Comparison of ENCODE assay signal across 17 cellular contexts in the genomic region with DNA sequence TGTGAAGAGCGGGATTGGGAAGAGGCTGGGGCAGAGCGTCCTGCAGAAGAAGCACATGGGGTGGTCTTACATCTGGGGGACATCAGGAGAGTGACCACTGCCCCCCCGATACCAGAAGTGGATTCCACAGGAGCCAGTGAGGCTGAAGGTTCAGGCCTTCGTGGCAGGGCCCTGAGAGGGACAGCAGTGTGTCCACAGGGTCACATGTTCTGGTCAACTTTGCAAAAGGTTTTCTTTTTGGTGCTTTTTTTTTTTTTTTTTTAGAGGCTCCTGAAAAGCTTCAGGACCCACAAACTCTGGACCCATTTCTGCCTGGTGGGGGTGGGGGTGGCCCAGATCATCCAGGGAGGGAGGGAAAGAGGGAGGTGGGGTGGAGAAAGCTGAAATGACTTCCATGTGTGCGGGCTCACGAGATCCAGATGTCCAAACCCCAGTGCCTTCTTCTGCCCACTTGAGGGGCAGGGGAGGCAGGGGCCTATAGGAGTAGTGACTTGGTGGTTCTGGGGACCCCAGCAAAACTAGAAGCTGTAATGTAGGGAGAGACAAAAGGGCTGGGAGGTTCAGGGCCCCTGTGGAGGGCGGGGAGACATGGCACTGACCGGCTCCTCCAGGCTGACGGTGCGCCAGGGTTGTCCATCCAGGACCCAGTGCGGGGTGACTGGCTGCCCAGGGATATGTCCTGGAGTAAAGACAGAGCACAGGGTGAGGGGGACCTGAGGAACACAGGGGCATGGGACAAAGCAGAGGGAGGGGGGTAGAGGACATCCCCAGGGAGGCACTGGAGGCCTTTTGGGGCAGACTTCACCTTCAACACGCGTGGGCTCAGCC. TPM values are rescaled to one million over a fixed set of nuclear protein-coding genes. Genes with fewer than 3 reads are reported as not detected.
DNase-seq lines count a peak whose midpoint lies in the region; ATAC-seq and TF ChIP-seq lines count a peak whose summit lies in the region.
"Had no signal": no experiment of that assay in that cellular context is flagged by ENCODE, and none has a peak within 500 bp of the region (broad histone marks: within the 10 kb centered on the region; RNA-seq: fewer than 3 reads in every experiment).

No MANE protein-coding gene starts in this region.

- H3K4me1 Mint-ChIP-seq in nephron progenitor cell = peaks cover 46% of the 10 kb centered on the region

- TF ChIP-seq POLR2A in upper lobe of left lung (IDR thresholded peaks at IDR 0.05) = no peak

- peak; percentile 67 for DNase-seq in RPMI7951 (ENCODE audit: low read depth)
- DNase-seq in fibroblast of lung (ENCODE audit: low read depth in 2 of 2) = no peak
- no peak for DNase-seq in nephron progenitor cell
- no peak for DNase-seq in upper lobe of left lung
- DNase-seq in HEK293T (ENCODE audit: extremely low spot score) = no peak
- DNase-seq in NCI-H187 (lab: John Stamatoyannopoulos, UW) = no peak
- DNase-seq in DMS153 (lab: John Stamatoyannopoulos, UW) = no peak
- DNase-seq: activated CD4-positive, CD25-positive, alpha-beta regulatory T cell treated with anti-CD3 and anti-CD28 coated beads, Interleukin-2, amount 50 U/mL, for 72 hours; activated CD8-positive, alpha-beta memory T cell treated with anti-CD3 and anti-CD28 coated beads, Interleukin-2, amount 50 U/mL, for 4 hours; activated naive CD8-positive, alpha-beta T cell treated with anti-CD3 and anti-CD28 coated beads for 36 hours; CD4-positive, alpha-beta T cell; cerebellar nuclear complex; midbrain; T-helper 2 cell had no signal

- TF ChIP-seq EP300 in upper lobe of left lung (IDR thresholded peaks at IDR 0.05) = no peak

- no peaks in the 10 kb centered on the region for H3K36me3 Mint-ChIP-seq in nephron progenitor cell (ENCODE audit: low read depth)
- H3K36me3 Mint-ChIP-seq: activated naive CD8-positive, alpha-beta T cell treated with anti-CD3 and anti-CD28 coated beads for 36 hours; type B pancreatic cell had no signal

- H3K36me3 ChIP-seq in fibroblast of lung (ENCODE audit: control insufficient read depth, insufficient read depth, low read length) (peaks cover 8% of the 10 kb centered on the region), upper lobe of left lung (no peaks in the 10 kb centered on the region)

- peak overlapping the region in 1 of 4 experiments; percentile 93 for H3K4me3 ChIP-seq in fibroblast of lung (replicated peaks in 1 of 4; ENCODE audit: control extremely low read depth in 1 of 4, insufficient read depth in 1 of 4, low read depth in 3 of 4, low read length in 4 of 4)
- no peak overlapping the region for H3K4me3 ChIP-seq in upper lobe of left lung

- peaks cover 62% of the 10 kb centered on the region for H3K27me3 Mint-ChIP-seq in nephron progenitor cell (ENCODE audit: low read depth, poor library complexity)

- TF ChIP-seq CTCF in fibroblast of lung (conservative IDR thresholded peaks at IDR 0.05 in 1 of 2, IDR thresholded peaks at IDR 0.05 in 1 of 2; ENCODE audit: low read depth in 1 of 2, low read length in 2 of 2) = no peak
- no peak for TF ChIP-seq CTCF in nephron progenitor cell (IDR thresholded peaks at IDR 0.05)
- TF ChIP-seq CTCF in upper lobe of left lung (IDR thresholded peaks at IDR 0.05) = no peak

- H3K9me3 ChIP-seq in fibroblast of lung (ENCODE audit: control insufficient read depth, insufficient read depth, low read depth, low read length) = no peaks in the 10 kb centered on the region
- no peaks in the 10 kb centered on the region for H3K9me3 ChIP-seq in upper lobe of left lung

- H3K27me3 ChIP-seq in fibroblast of lung (ENCODE audit: control insufficient read depth, insufficient read depth, low read length) (no peaks in the 10 kb centered on the region), upper lobe of left lung (peaks cover 0 to 19% (median 9%) of the 10 kb centered on the region in 4 donors)

- POLR2A ChIA-PET in HEK293T (lab: Yijun Ruan, JAX) = interaction anchor here (0.7 kb wide), 2 partner anchors 141 to 846 kb away, joined by 3 to 4 read pairs; partner anchors contain the start of gene AP5S1

- H3K9me3 Mint-ChIP-seq in nephron progenitor cell = no peaks in the 10 kb centered on the region
- H3K9me3 Mint-ChIP-seq: activated naive CD8-positive, alpha-beta T cell treated with anti-CD3 and anti-CD28 coated beads for 36 hours; CD4-positive, alpha-beta T cell; type B pancreatic cell had no signal

- H3K27ac ChIP-seq in fibroblast of lung (ENCODE audit: insufficient read depth, low read length) (peak overlapping the region; percentile 55), upper lobe of left lung (peak overlapping the region; percentile 19 to 65 (median 24))
- H3K27ac ChIP-seq: epithelial cell of prostate had no signal

- H2AFZ ChIP-seq in fibroblast of lung (ENCODE audit: low read length) = no peak overlapping the region

- ATAC-seq in upper lobe of left lung (ENCODE audit: low FRiP score in 2 of 2) = no peak
- no peak for ATAC-seq in GM18858 (IDR thresholded peaks at IDR 0.05; ENCODE audit: unreplicated experiment)

- peaks cover 13% of the 10 kb centered on the region for H3K4me1 ChIP-seq in fibroblast of lung (ENCODE audit: control insufficient read depth, extremely low read depth, insufficient read depth, low read length)
- peaks cover 15 to 25% (median 22%) of the 10 kb centered on the region in 4 donors for H3K4me1 ChIP-seq in upper lobe of left lung

- peak overlapping the region; percentile 94 for H3K4me2 ChIP-seq in fibroblast of lung (ENCODE audit: extremely low read depth, insufficient read depth, low read length)

- no peaks in the 10 kb centered on the region for H4K20me1 ChIP-seq in fibroblast of lung (ENCODE audit: control insufficient read depth, extremely low read depth, insufficient read depth, low read length)

- peak overlapping the region; percentile 53 for H3K4me3 Mint-ChIP-seq in nephron progenitor cell
- H3K4me3 Mint-ChIP-seq: activated naive CD8-positive, alpha-beta T cell treated with anti-CD3 and anti-CD28 coated beads for 36 hours; CD4-positive, alpha-beta T cell; type B pancreatic cell had no signal

- CTCF ChIA-PET in HEK293T (lab: Yijun Ruan, JAX) = interaction anchor here (0.7 to 3.5 kb wide), 3 partner anchors 11 to 407 kb away, joined by 8 to 28 read pairs (median 10); no protein-coding TSS in a partner anchor

- 85 to 86% methylated on average over 13 of the region's 13 CpGs for WGBS in upper lobe of left lung, 2 donors

- H3K79me2 ChIP-seq in fibroblast of lung (ENCODE audit: control insufficient read depth, insufficient read depth, low read length) = peaks cover 9% of the 10 kb centered on the region

- no peak overlapping the region for H3K9ac ChIP-seq in fibroblast of lung (ENCODE audit: insufficient read depth, low read length)

- peak overlapping the region; percentile 41 for H3K27ac Mint-ChIP-seq in nephron progenitor cell
- H3K27ac Mint-ChIP-seq: activated naive CD8-positive, alpha-beta T cell treated with anti-CD3 and anti-CD28 coated beads for 36 hours; CD4-positive, alpha-beta T cell; type B pancreatic cell had no signal

TF ChIP-seq in HEK293T, 16 proteins besides CTCF, POLR2A, EP300 and RAD21:
- no peak for TF ChIP-seq FOXM1 (IDR thresholded peaks at IDR 0.05; ENCODE audit: borderline replicate concordance)
- no peak for TF ChIP-seq ELF4 (IDR thresholded peaks at IDR 0.05)
- no peak for TF ChIP-seq BHLHE40 (IDR thresholded peaks at IDR 0.05; ENCODE audit: borderline replicate concordance)
- TF ChIP-seq FOXK2 (IDR thresholded peaks at IDR 0.05) = no peak
- TF ChIP-seq ZNF384 (IDR thresholded peaks at IDR 0.05) = no peak
- no peak for TF ChIP-seq L3MBTL2 (conservative IDR thresholded peaks at IDR 0.05)
- no peak for TF ChIP-seq CTBP1 (IDR thresholded peaks at IDR 0.05; ENCODE audit: borderline replicate concordance)
- TF ChIP-seq TARDBP (IDR thresholded peaks at IDR 0.05) = no peak
- no peak for TF ChIP-seq NFRKB (IDR thresholded peaks at IDR 0.05)
- no peak for TF ChIP-seq PKNOX1 (IDR thresholded peaks at IDR 0.05)
- no peak for TF ChIP-seq HDGF (IDR thresholded peaks at IDR 0.05; ENCODE audit: borderline replicate concordance)
- no peak for TF ChIP-seq ARNT (IDR thresholded peaks at IDR 0.05)
- no peak for TF ChIP-seq SUZ12 (IDR thresholded peaks at IDR 0.05)

RNA-seq across cellular contexts. Expression of gene ADAM33, which starts 2.7 kb away (rescaled TPM):
- total RNA-seq in RPMI7951 (2014; rRNA removed; shearing (Covaris generic)) = 3.0 and 3.6 TPM in 2 replicates
- total RNA-seq in fibroblast of lung = 37.2 and 67.9 TPM in 2 replicates
- 27.9 and 29.4 TPM in 2 replicates for polyA plus RNA-seq in fibroblast of lung
- 38.2 and 39.1 TPM in 2 replicates for polyA plus RNA-seq in fibroblast of lung (2012)
- polyA minus RNA-seq in fibroblast of lung (ENCODE audit: low replicate concordance) = 35.1 and 38.6 TPM in 2 replicates
- 10 to 100 TPM in 3 of 6 donors, 1 to 10 TPM in 3; 2.3 to 26.2 (median 10.5) TPM for total RNA-seq in upper lobe of left lung
- total RNA-seq: activated naive CD8-positive, alpha-beta T cell treated with anti-CD3 and anti-CD28 coated beads for 36 hours; CD4-positive, alpha-beta T cell had no signal

RNA-seq across cellular contexts. Expression of gene GFRA4, which starts 15.9 kb away (rescaled TPM):
- not detected in 2 replicates for total RNA-seq in RPMI7951 (2014; rRNA removed; shearing (Covaris generic))
- total RNA-seq in fibroblast of lung (not detected in 2 replicates), upper lobe of left lung (not detected)
- not detected in 2 replicates for polyA plus RNA-seq in fibroblast of lung
- polyA plus RNA-seq in fibroblast of lung (2012) = not detected in 2 replicates
- not detected in 2 replicates for polyA minus RNA-seq in fibroblast of lung (ENCODE audit: low replicate concordance)
- total RNA-seq: activated naive CD8-positive, alpha-beta T cell treated with anti-CD3 and anti-CD28 coated beads for 36 hours; CD4-positive, alpha-beta T cell had no signal

RNA-seq across cellular contexts. Expression of gene SIGLEC1, which starts 33.3 kb away (rescaled TPM):
- not detected in 2 replicates for total RNA-seq in RPMI7951 (2014; rRNA removed; shearing (Covaris generic))
- total RNA-seq in fibroblast of lung (not detected in 2 replicates), upper lobe of left lung (10 to 100 TPM; 14.4 to 69.9 (median 60.7) TPM)
- not detected in 2 replicates for polyA plus RNA-seq in fibroblast of lung
- not detected in 2 replicates for polyA plus RNA-seq in fibroblast of lung (2012)
- polyA minus RNA-seq in fibroblast of lung (ENCODE audit: low replicate concordance) = not detected in 2 replicates
- total RNA-seq: activated naive CD8-positive, alpha-beta T cell treated with anti-CD3 and anti-CD28 coated beads for 36 hours had no signal

RNA-seq across cellular contexts. Expression of gene HSPA12B, which starts 53.4 kb away (rescaled TPM):
- total RNA-seq in RPMI7951 (2014; rRNA removed; shearing (Covaris generic)) = not detected in 2 replicates
- 0.17 and 0.77 TPM in 2 replicates for total RNA-seq in fibroblast of lung
- polyA plus RNA-seq in fibroblast of lung = 0.02 and 0.08 TPM in 2 replicates
- 0.33 and 1.2 TPM in 2 replicates for polyA plus RNA-seq in fibroblast of lung (2012)
- polyA minus RNA-seq in fibroblast of lung (ENCODE audit: low replicate concordance) = 0.27 and 0.33 TPM in 2 replicates
- 10 to 100 TPM; 18.4 to 53.7 (median 21.5) TPM for total RNA-seq in upper lobe of left lung
- total RNA-seq: activated naive CD8-positive, alpha-beta T cell treated with anti-CD3 and anti-CD28 coated beads for 36 hours had no signal

Comparison
In these comparisons a context has a peak if more than half of its experiments do, and no peak if none do; other contexts are left out.
1. RNA of gene SIGLEC1, which starts 33.3 kb away (total RNA-seq): 14.4 to 69.9 TPM in upper lobe of left lung; not detected in RPMI7951 and not detected in fibroblast of lung; every median in the first group is over 10 times any median in the second.